In the genomic region with DNA sequence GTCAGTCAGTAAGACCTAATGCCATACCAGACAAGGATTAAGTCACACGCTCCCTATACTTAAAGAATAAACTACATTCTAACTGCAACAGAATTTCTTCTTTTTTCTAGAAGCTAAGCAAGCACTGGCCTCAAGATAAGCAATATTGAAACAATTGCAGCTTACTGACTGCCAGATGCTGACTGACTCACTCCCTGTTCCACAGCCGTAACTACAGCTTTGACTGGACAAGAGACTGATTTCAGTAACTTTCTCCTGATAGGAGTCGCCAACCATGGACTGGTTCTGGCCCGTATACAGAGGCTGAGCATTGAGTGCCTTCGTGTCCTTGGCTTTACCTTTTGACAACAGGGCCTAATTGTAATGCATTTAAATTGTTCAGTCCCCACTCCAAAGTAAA, we compare ENCODE assay signal across 12 cellular contexts.
DNase-seq lines count a peak whose midpoint lies in the region; FAIRE-seq and TF ChIP-seq lines count a peak whose summit lies in the region.
"Had no signal": no experiment of that assay in that cellular context is flagged by ENCODE, and none has a peak within 500 bp of the region (broad histone marks: within the 10 kb centered on the region; RNA-seq: fewer than 3 reads in every experiment).

No MANE protein-coding gene starts in this region.

- no peak for TF ChIP-seq POLR2A in GM12891 (IDR thresholded peaks at IDR 0.05; ENCODE audit: low read depth, low read length)

- H3K4me3 ChIP-seq in cardiac fibroblast (replicated peaks in 1 of 2; ENCODE audit: low read depth in 2 of 2, low read length in 2 of 2), result no peak overlapping the region
- H3K4me3 ChIP-seq: SK-N-MC had no signal

- H3K9me3 Mint-ChIP-seq in mesothelial cell of epicardium, result no peaks in the 10 kb centered on the region

- H3K4me3 Mint-ChIP-seq in mesothelial cell of epicardium, result no peak overlapping the region

- peaks cover 2% of the 10 kb centered on the region for H3K4me1 Mint-ChIP-seq in mesothelial cell of epicardium

- H3K27ac Mint-ChIP-seq in mesothelial cell of epicardium, result peak overlapping the region; percentile 53

- FAIRE-seq in GM12891 (lab: Jason Lieb, UNC) (peak; percentile 5), D721Med (lab: Jason Lieb, UNC) (no peak)
- FAIRE-seq: H1 had no signal

- DNase-seq in activated CD4-positive, alpha-beta T cell treated with anti-CD3 and anti-CD28 coated beads, Interleukin-2, amount 50 U/mL, for 48 hours, result peak; percentile 9 to 32
- DNase-seq in activated CD4-positive, alpha-beta T cell treated with anti-CD3 and anti-CD28 coated beads for 4 hours, result no peak
- DNase-seq in GM12891 (ENCODE audit: insufficient read length, low spot score) (no peak), cardiac fibroblast (ENCODE audit: low read depth in 2 of 2) (peak; percentile 68 to 87), mesothelial cell of epicardium (ENCODE audit: low spot score in 2 of 2, unreplicated experiment in 2 of 2) (no peak), GF-D8 (lab: John Stamatoyannopoulos, UW) (no peak), AG08395 (ENCODE audit: low spot score) (no peak), D721Med (ENCODE audit: insufficient read length, low spot score) (no peak)
- DNase-seq: NCI-H1105 treated with DMSO at 0.1 percent for 48 hours, NCI-H226 had no signal

- peaks cover 22% of the 10 kb centered on the region for H3K36me3 Mint-ChIP-seq in mesothelial cell of epicardium

- H3K27me3 Mint-ChIP-seq in mesothelial cell of epicardium (ENCODE audit: low read depth), result no peaks in the 10 kb centered on the region

- TF ChIP-seq CTCF in cardiac fibroblast (IDR thresholded peaks at IDR 0.05; ENCODE audit: low read depth, low read length) (no peak), mesothelial cell of epicardium (IDR thresholded peaks at IDR 0.05; ENCODE audit: unreplicated experiment) (no peak), D721Med (IDR thresholded peaks at IDR 0.05; ENCODE audit: insufficient read depth, missing control alignments) (no peak)

TF ChIP-seq in GM12891, 5 proteins besides CTCF, POLR2A, EP300 and RAD21:
- TF ChIP-seq PAX5 (IDR thresholded peaks at IDR 0.05; ENCODE audit: insufficient read depth, low read length, severe bottlenecking) (no peak), SPI1 (IDR thresholded peaks at IDR 0.05; ENCODE audit: low read depth, low read length) (no peak), POLR2AphosphoS5 (IDR thresholded peaks at IDR 0.05; ENCODE audit: low read depth, low read length) (no peak), TAF1 (IDR thresholded peaks at IDR 0.05; ENCODE audit: low read depth, low read length) (no peak), POU2F2 (IDR thresholded peaks at IDR 0.05; ENCODE audit: low read depth, low read length) (no peak)
TF ChIP-seq in GM12891: peak in this region for 0.

Comparison
In these comparisons a context has a peak if more than half of its experiments do, and no peak if none do; other contexts are left out.
1. DNase-seq: peak in activated CD4-positive, alpha-beta T cell treated with anti-CD3 and anti-CD28 coated beads, Interleukin-2, amount 50 U/mL, for 48 hours (2 of 2) and cardiac fibroblast (2 of 2); none in activated CD4-positive, alpha-beta T cell treated with anti-CD3 and anti-CD28 coated beads for 4 hours (0 of 2), GM12891 (single experiment), mesothelial cell of epicardium (0 of 2), GF-D8 (single experiment), AG08395 (single experiment) and D721Med (single experiment).